9 cellular contexts compared by ENCODE assay signal in the genomic region with DNA sequence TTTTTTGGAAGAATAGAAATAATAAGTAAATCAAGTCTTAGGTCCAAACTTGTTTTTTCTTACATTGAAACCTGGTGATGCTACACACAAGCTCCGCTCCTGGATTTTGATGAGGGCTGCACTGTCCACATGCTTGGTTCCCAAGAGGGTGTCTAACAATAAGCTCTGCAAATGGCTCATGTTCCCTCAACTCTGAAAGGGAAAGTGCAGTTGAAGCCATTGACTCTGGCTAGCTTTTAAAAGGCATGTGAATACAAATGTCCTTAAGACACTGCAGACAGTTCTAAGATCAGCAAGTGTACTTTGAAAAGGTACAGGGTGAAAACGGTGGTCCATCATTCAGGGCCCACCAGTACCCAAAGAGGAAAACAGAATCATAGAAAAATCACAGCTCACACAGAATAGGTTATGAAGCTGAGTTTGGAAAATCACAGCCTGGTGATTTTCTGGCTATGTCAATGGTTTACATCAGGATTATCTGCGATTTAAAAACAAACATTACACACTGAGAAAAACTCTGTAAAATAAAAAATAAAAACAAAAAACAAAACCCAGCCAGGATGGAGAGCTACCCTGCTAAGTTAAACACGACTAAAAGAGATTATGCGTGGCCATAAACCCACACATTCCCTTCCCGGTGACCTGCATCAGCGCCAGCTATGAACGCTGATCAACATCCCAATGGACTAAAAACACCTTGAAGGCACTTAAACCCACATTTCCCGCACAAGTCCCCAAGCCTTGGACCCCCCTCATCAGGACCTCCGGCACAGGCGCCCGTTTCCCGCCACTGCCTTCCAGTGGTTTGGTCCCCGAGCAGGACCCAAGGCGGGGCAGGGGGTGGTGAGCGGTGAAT. TPM values are rescaled to one million over a fixed set of nuclear protein-coding genes. Genes with fewer than 3 reads are reported as not detected.
DNase-seq lines count a peak whose midpoint lies in the region; ATAC-seq lines count a peak whose summit lies in the region.
"Had no signal": no experiment of that assay in that cellular context is flagged by ENCODE, and none has a peak within 500 bp of the region (broad histone marks: within the 10 kb centered on the region; RNA-seq: fewer than 3 reads in every experiment).

No MANE protein-coding gene starts in this region.

- H3K4me1 ChIP-seq in ES-I3 (ENCODE audit: insufficient read depth, low read length), result no peaks in the 10 kb centered on the region

- H3K27me3 ChIP-seq in MG63, result no peaks in the 10 kb centered on the region

- H3K9me3 ChIP-seq in ES-I3 (ENCODE audit: control insufficient read depth, insufficient read depth, low read length) (no peaks in the 10 kb centered on the region), MG63 (no peaks in the 10 kb centered on the region)

- no peak for DNase-seq in MG63
- peak in 2 of 61 donors; percentile 11 to 56 for DNase-seq in caudate nucleus (lab: John Stamatoyannopoulos, UW)
- peak; percentile 38 for DNase-seq in midbrain (lab: John Stamatoyannopoulos, UW)
- DNase-seq in H4 (ENCODE audit: low spot score), result no peak
- no peak for DNase-seq in stimulated activated CD4-positive, alpha-beta T cell treated with anti-CD3 and anti-CD28 coated beads, Interleukin-4, amount 100 ng/mL, for 4 hours

- peak overlapping the region; percentile 96 for H3K27ac ChIP-seq in caudate nucleus (ENCODE audit: low read depth, low read length)

- H3K36me3 ChIP-seq in ES-I3 (ENCODE audit: insufficient read depth, low read length) (no peaks in the 10 kb centered on the region), MG63 (no peaks in the 10 kb centered on the region)

- ATAC-seq in GM18868 (IDR thresholded peaks at IDR 0.05; ENCODE audit: unreplicated experiment) (no peak), HG03469 (IDR thresholded peaks at IDR 0.05; ENCODE audit: unreplicated experiment) (no peak)

- peak overlapping the region; percentile 72 for H3K4me3 ChIP-seq in MG63

- peak overlapping the region; percentile 90 for H3K9ac ChIP-seq in ES-I3 (ENCODE audit: low read depth, low read length)

RNA-seq across cellular contexts. Expression of a gene that starts 0.6 kb away (rescaled TPM):
- not detected in 2 replicates for total RNA-seq in MG63 (2014; rRNA removed; shearing (Covaris generic); ENCODE audit: low replicate concordance)
- total RNA-seq in H4 (2014; rRNA removed; shearing (Covaris generic)), result 0.72 and 1.1 TPM in 2 replicates
- total RNA-seq: T-helper 1 cell treated with Interleukin-12 subunit alpha and Interleukin-12 subunit beta and Interleukin-4 antibody, amounts not matched to agents 30 ng/mL and 1 ng/mL, for 36 hours had no signal

RNA-seq across cellular contexts. Expression of a gene that starts 0.7 kb away (rescaled TPM):
- 1.4 and 2.4 TPM in 2 replicates for total RNA-seq in MG63 (2014; rRNA removed; shearing (Covaris generic); ENCODE audit: low replicate concordance)
- 0.27 and 1.8 TPM in 2 replicates for total RNA-seq in H4 (2014; rRNA removed; shearing (Covaris generic))

RNA-seq across cellular contexts. Expression of a gene that starts 38.0 kb away (rescaled TPM):
- total RNA-seq in MG63 (2014; rRNA removed; shearing (Covaris generic); ENCODE audit: low replicate concordance), result 5.0 and 6.5 TPM in 2 replicates
- total RNA-seq in H4 (2014; rRNA removed; shearing (Covaris generic)), result 4.9 and 5.1 TPM in 2 replicates

RNA-seq across cellular contexts. Expression of a gene that starts 46.5 kb away (rescaled TPM):
- 264 and 301 TPM in 2 replicates for total RNA-seq in MG63 (2014; rRNA removed; shearing (Covaris generic); ENCODE audit: low replicate concordance)
- 178 and 188 TPM in 2 replicates for total RNA-seq in H4 (2014; rRNA removed; shearing (Covaris generic))

RNA-seq across cellular contexts. Expression of a gene that starts 52.3 kb away (rescaled TPM):
- total RNA-seq in MG63 (2014; rRNA removed; shearing (Covaris generic); ENCODE audit: low replicate concordance), result not detected in 2 replicates
- not detected in 2 replicates for total RNA-seq in H4 (2014; rRNA removed; shearing (Covaris generic))
- total RNA-seq: T-helper 1 cell treated with Interleukin-12 subunit alpha and Interleukin-12 subunit beta and Interleukin-4 antibody, amounts not matched to agents 30 ng/mL and 1 ng/mL, for 36 hours had no signal
